Comparison of ENCODE assay signal across 2 cellular contexts in genomic region chr7:141754939-141755338, GRCh38.
TF ChIP-seq lines count a peak whose summit lies in the region.

No MANE protein-coding gene starts in this region.

TF ChIP-seq in IMR-90, 13 proteins besides CTCF, POLR2A, EP300 and RAD21 (continued from another document):
- no peak for TF ChIP-seq RFX5 (IDR thresholded peaks at IDR 0.05; ENCODE audit: low read depth, low read length)
- TF ChIP-seq SMC3 (IDR thresholded peaks at IDR 0.05; ENCODE audit: low read depth, low read length): no peak
- TF ChIP-seq RCOR1 (IDR thresholded peaks at IDR 0.05; ENCODE audit: insufficient replicate concordance, low read length): no peak
- TF ChIP-seq, protein P1, sequence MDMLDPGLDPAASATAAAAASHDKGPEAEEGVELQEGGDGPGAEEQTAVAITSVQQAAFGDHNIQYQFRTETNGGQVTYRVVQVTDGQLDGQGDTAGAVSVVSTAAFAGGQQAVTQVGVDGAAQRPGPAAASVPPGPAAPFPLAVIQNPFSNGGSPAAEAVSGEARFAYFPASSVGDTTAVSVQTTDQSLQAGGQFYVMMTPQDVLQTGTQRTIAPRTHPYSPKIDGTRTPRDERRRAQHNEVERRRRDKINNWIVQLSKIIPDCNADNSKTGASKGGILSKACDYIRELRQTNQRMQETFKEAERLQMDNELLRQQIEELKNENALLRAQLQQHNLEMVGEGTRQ (IDR thresholded peaks at IDR 0.05; ENCODE audit: low read depth, low read length): no peak
- no peak for TF ChIP-seq FOS (IDR thresholded peaks at IDR 0.05; ENCODE audit: low read depth, low read length)
- TF ChIP-seq NFE2L2 (IDR thresholded peaks at IDR 0.05; ENCODE audit: low read depth, low read length): no peak
- no peak for TF ChIP-seq ELK1 (IDR thresholded peaks at IDR 0.05; ENCODE audit: borderline replicate concordance, low read depth, low read length)

TF ChIP-seq in WTC11, 78 proteins besides CTCF, POLR2A, EP300 and RAD21 (continued from another document):
- TF ChIP-seq, protein P2, sequence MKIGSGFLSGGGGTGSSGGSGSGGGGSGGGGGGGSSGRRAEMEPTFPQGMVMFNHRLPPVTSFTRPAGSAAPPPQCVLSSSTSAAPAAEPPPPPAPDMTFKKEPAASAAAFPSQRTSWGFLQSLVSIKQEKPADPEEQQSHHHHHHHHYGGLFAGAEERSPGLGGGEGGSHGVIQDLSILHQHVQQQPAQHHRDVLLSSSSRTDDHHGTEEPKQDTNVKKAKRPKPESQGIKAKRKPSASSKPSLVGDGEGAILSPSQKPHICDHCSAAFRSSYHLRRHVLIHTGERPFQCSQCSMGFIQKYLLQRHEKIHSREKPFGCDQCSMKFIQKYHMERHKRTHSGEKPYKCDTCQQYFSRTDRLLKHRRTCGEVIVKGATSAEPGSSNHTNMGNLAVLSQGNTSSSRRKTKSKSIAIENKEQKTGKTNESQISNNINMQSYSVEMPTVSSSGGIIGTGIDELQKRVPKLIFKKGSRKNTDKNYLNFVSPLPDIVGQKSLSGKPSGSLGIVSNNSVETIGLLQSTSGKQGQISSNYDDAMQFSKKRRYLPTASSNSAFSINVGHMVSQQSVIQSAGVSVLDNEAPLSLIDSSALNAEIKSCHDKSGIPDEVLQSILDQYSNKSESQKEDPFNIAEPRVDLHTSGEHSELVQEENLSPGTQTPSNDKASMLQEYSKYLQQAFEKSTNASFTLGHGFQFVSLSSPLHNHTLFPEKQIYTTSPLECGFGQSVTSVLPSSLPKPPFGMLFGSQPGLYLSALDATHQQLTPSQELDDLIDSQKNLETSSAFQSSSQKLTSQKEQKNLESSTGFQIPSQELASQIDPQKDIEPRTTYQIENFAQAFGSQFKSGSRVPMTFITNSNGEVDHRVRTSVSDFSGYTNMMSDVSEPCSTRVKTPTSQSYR (CRISPR knock-in tag; IDR thresholded peaks at IDR 0.05): no peak
- TF ChIP-seq, protein P1 (CRISPR knock-in tag; IDR thresholded peaks at IDR 0.05): no peak
- TF ChIP-seq, protein P3, sequence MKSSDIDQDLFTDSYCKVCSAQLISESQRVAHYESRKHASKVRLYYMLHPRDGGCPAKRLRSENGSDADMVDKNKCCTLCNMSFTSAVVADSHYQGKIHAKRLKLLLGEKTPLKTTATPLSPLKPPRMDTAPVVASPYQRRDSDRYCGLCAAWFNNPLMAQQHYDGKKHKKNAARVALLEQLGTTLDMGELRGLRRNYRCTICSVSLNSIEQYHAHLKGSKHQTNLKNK (CRISPR knock-in tag; IDR thresholded peaks at IDR 0.05): no peak
- TF ChIP-seq CREB1 (CRISPR knock-in tag; IDR thresholded peaks at IDR 0.05) (no peak), NR2C2 (CRISPR knock-in tag; IDR thresholded peaks at IDR 0.05) (no peak), ZNF416 (CRISPR knock-in tag; IDR thresholded peaks at IDR 0.05) (no peak), MLX (CRISPR knock-in tag; IDR thresholded peaks at IDR 0.05) (no peak), JUN (CRISPR knock-in tag; IDR thresholded peaks at IDR 0.05) (no peak), IRF2 (CRISPR knock-in tag; IDR thresholded peaks at IDR 0.05; ENCODE audit: borderline replicate concordance, low read depth) (no peak), MXD4 (CRISPR knock-in tag; IDR thresholded peaks at IDR 0.05; ENCODE audit: borderline replicate concordance) (no peak), AFF4 (CRISPR knock-in tag; IDR thresholded peaks at IDR 0.05; ENCODE audit: borderline replicate concordance) (no peak)
- TF ChIP-seq, protein P4, sequence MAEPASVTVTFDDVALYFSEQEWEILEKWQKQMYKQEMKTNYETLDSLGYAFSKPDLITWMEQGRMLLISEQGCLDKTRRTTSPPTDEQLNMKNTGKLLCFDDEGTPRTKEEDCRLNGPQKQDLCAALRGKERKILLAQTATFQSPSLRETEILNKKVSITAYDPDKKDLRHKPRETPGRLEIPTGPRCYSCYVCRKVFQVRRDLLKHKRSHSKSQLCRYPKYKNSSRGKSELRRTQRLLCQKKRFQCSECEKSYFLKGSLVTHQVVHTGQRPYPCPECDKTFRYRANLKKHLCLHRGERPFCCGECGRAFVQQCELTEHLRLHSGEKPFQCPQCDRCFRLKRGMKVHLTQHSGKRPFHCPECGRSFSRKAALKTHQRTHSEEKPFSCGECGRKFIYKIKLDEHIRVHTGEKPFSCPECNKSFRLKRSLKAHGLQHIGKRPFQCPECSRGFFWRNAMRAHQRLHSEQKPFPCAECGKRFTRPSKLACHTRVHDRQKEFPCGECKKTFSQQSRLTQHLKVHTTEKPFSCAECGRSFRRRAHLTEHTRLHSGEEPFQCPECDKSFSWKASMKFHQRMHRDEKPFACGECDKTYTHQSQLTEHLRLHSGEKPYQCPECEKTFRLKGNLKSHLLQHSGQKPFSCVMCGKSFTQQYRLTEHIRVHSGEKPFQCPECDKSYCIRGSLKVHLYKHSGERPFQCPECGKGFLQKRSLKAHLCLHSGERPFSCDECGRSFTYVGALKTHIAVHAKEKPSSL (CRISPR knock-in tag; conservative IDR thresholded peaks at IDR 0.05): no peak
- TF ChIP-seq, protein P5, sequence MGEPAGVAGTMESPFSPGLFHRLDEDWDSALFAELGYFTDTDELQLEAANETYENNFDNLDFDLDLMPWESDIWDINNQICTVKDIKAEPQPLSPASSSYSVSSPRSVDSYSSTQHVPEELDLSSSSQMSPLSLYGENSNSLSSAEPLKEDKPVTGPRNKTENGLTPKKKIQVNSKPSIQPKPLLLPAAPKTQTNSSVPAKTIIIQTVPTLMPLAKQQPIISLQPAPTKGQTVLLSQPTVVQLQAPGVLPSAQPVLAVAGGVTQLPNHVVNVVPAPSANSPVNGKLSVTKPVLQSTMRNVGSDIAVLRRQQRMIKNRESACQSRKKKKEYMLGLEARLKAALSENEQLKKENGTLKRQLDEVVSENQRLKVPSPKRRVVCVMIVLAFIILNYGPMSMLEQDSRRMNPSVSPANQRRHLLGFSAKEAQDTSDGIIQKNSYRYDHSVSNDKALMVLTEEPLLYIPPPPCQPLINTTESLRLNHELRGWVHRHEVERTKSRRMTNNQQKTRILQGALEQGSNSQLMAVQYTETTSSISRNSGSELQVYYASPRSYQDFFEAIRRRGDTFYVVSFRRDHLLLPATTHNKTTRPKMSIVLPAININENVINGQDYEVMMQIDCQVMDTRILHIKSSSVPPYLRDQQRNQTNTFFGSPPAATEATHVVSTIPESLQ (CRISPR knock-in tag; IDR thresholded peaks at IDR 0.05): no peak
